ENCODE assay signal across 8 cellular contexts in genomic region chr10:22003111-22003963, GRCh38. TPM values are rescaled to one million over a fixed set of nuclear protein-coding genes. Genes with fewer than 3 reads are reported as not detected.
DNase-seq lines count a peak whose midpoint lies in the region; ATAC-seq, FAIRE-seq and TF ChIP-seq lines count a peak whose summit lies in the region.

Gene DNAJC1, minus strand, starts transcription at chr10:22003730. Its CDS starts 296 bp downstream, at chr10:22003434.

- DNase-seq in Ammon's horn (ENCODE audit: low spot score) (peak; percentile 99), NCI-H510A (lab: John Stamatoyannopoulos, UW) (peak; percentile 91), cerebellum (ENCODE audit: low spot score) (peak; percentile 96), kidney (peak; percentile 99)
- DNase-seq in activated CD4-positive, alpha-beta T cell treated with anti-CD3 and anti-CD28 coated beads for 1 hour: peak; percentile 97
- peak; percentile 99 for DNase-seq in stimulated activated CD4-positive, alpha-beta T cell treated with anti-CD3 and anti-CD28 coated beads, Interleukin-15, amount 100 ng/mL, for 24 hours

- H3K4me1 ChIP-seq in kidney (ENCODE audit: control insufficient read depth in 1 of 2, insufficient read depth in 1 of 2, low read depth in 1 of 2, low read length in 2 of 2): peaks cover 3 to 7% of the 10 kb centered on the region in 2 donors

- no peaks in the 10 kb centered on the region for H3K36me3 ChIP-seq in kidney (ENCODE audit: control insufficient read depth in 1 of 2, insufficient read depth in 2 of 2, low read length in 2 of 2)

- peak within 1 kb of the TSS; percentile 74 to 95 for H3K9ac ChIP-seq in kidney (ENCODE audit: low read length in 2 of 2)

- peak; percentile 30 for FAIRE-seq in kidney (lab: Jason Lieb, UNC)

- TF ChIP-seq POLR2A in GM19193 (IDR thresholded peaks at IDR 0.05; ENCODE audit: extremely low read depth, insufficient read depth, insufficient read length): peak; percentile 84

- no peaks in the 10 kb centered on the region for H3K9me3 ChIP-seq in kidney (ENCODE audit: control insufficient read depth in 1 of 2, low read length in 2 of 2)

- peak; percentile 1 for TF ChIP-seq CTCF in kidney (IDR thresholded peaks at IDR 0.05; ENCODE audit: borderline replicate concordance, extremely low read depth, insufficient read depth)

- H3K27ac ChIP-seq in kidney (ENCODE audit: low read depth in 2 of 2, low read length in 2 of 2): peak within 1 kb of the TSS; percentile 91 to 97

- intact Hi-C loops in kidney (cut with DNase I): loop anchor here (10.0 kb wide), 1 partner anchor 991 kb away; no protein-coding TSS in a partner anchor

- peak; percentile 95 for ATAC-seq in HG03439 (IDR thresholded peaks at IDR 0.05; ENCODE audit: unreplicated experiment)

- H3K4me3 ChIP-seq in kidney (ENCODE audit: low read length in 2 of 2): peak within 1 kb of the TSS; percentile 76 to 83

RNA-seq across cellular contexts. Expression of gene DNAJC1, which starts in this region (rescaled TPM):
- total RNA-seq in cerebellum (20.4 TPM), kidney (33.4 TPM)
- polyA plus RNA-seq in kidney (ENCODE audit: insufficient read depth, low read depth, low replicate concordance): 34.8 TPM

Comparison
In these comparisons a context has a peak if more than half of its experiments do, and no peak if none do; other contexts are left out.
1. Peak in every context shown above with its lines: DNase-seq, ATAC-seq, H3K4me3 ChIP-seq and H3K27ac ChIP-seq.